Comparison of ENCODE assay signal across 9 cellular contexts in genomic region chr1:236759252-236759859, GRCh38. TPM values are rescaled to one million over a fixed set of nuclear protein-coding genes. Genes with fewer than 3 reads are reported as not detected.
DNase-seq lines count a peak whose midpoint lies in the region; ATAC-seq, FAIRE-seq and TF ChIP-seq lines count a peak whose summit lies in the region.
"Had no signal": no experiment of that assay in that cellular context is flagged by ENCODE, and none has a peak within 500 bp of the region (broad histone marks: within the 10 kb centered on the region; RNA-seq: fewer than 3 reads in every experiment).

No MANE protein-coding gene starts in this region.

- H3K27ac Mint-ChIP-seq in neural progenitor cell: no peak overlapping the region
- H3K27ac Mint-ChIP-seq: effector memory CD8-positive, alpha-beta T cell had no signal

- H4K20me1 ChIP-seq in neural progenitor cell (ENCODE audit: low read depth): no peaks in the 10 kb centered on the region

- H3K36me3 ChIP-seq in neural progenitor cell: no peaks in the 10 kb centered on the region

- no peaks in the 10 kb centered on the region for H3K27me3 Mint-ChIP-seq in neural progenitor cell (ENCODE audit: insufficient read depth, low read depth)

- DNase-seq in Right ventricle myocardium superior (no peak), left cardiac atrium (no peak), RCC 7860 (ENCODE audit: low spot score) (peak; percentile 50), epithelial cell of proximal tubule (ENCODE audit: low read depth) (no peak), neural progenitor cell (ENCODE audit: low spot score) (peak; percentile 73)
- DNase-seq in activated naive CD4-positive, alpha-beta T cell treated with anti-CD3 and anti-CD28 coated beads, Interleukin-2, amount 50 U/mL, for 16 hours: no peak

- no peak overlapping the region for H3K27ac ChIP-seq in neural progenitor cell

- H3K4me1 ChIP-seq in neural progenitor cell: no peaks in the 10 kb centered on the region

- peak; percentile 14 for ATAC-seq in Right ventricle myocardium superior (ENCODE audit: poor library complexity)
- no peak for ATAC-seq in left cardiac atrium
- peak; percentile 51 for ATAC-seq in HG02798 (IDR thresholded peaks at IDR 0.05; ENCODE audit: poor library complexity, unreplicated experiment)
- ATAC-seq in HG02981 (IDR thresholded peaks at IDR 0.05; ENCODE audit: unreplicated experiment): no peak
- ATAC-seq: effector memory CD8-positive, alpha-beta T cell had no signal

- no peaks in the 10 kb centered on the region for H3K36me3 Mint-ChIP-seq in neural progenitor cell

- no peaks in the 10 kb centered on the region for H3K4me1 Mint-ChIP-seq in neural progenitor cell

- H3K9me3 Mint-ChIP-seq in neural progenitor cell: no peaks in the 10 kb centered on the region
- H3K9me3 Mint-ChIP-seq: effector memory CD8-positive, alpha-beta T cell had no signal

- FAIRE-seq in RCC 7860 (lab: Jason Lieb, UNC): peak; percentile 52

- no peak overlapping the region for H3K9ac ChIP-seq in neural progenitor cell

- H3F3A ChIP-seq in neural progenitor cell (ENCODE audit: low read depth): no peaks in the 10 kb centered on the region

- H3K4me3 Mint-ChIP-seq in neural progenitor cell: no peak overlapping the region
- H3K4me3 Mint-ChIP-seq: effector memory CD8-positive, alpha-beta T cell had no signal

- H3K79me2 ChIP-seq in neural progenitor cell (ENCODE audit: low read depth): no peaks in the 10 kb centered on the region

- H3K9me3 ChIP-seq in neural progenitor cell (ENCODE audit: low read depth): no peaks in the 10 kb centered on the region

- intact Hi-C loops in Right ventricle myocardium superior (cut with DNase I) (no loop called here), left cardiac atrium (cut with DNase I) (loop anchor here in 1 of 2 donors (10.0 kb wide), 2 partner anchors 145 to 625 kb away; no protein-coding TSS in a partner anchor)

- H3K4me2 ChIP-seq in neural progenitor cell: no peak overlapping the region

- peak overlapping the region; percentile 89 for H2AFZ ChIP-seq in neural progenitor cell (replicated peaks)

- TF ChIP-seq CTCF in epithelial cell of proximal tubule (conservative IDR thresholded peaks at IDR 0.05; ENCODE audit: low read depth, low read length) (peak; percentile 76), neural progenitor cell (IDR thresholded peaks at IDR 0.05) (peak; percentile 80)

- no peaks in the 10 kb centered on the region for H3K27me3 ChIP-seq in neural progenitor cell

- H3K4me3 ChIP-seq in epithelial cell of proximal tubule (ENCODE audit: low read depth, low read length) (no peak overlapping the region), neural progenitor cell (no peak overlapping the region)

RNA-seq across cellular contexts. Expression of gene MTR, which starts 35.7 kb away (rescaled TPM):
- total RNA-seq in Right ventricle myocardium superior (47.2 TPM), left cardiac atrium (10 to 100 TPM; 33.4 to 44.7 TPM), epithelial cell of proximal tubule (13.7 and 18.3 TPM in 2 replicates), neural progenitor cell (ENCODE audit: low replicate concordance) (19.7 and 27.3 TPM in 2 replicates)

Comparison
In these comparisons a context has a peak if more than half of its experiments do, and no peak if none do; other contexts are left out.
1. ATAC-seq: peak in Right ventricle myocardium superior (single experiment) and HG02798 (single experiment); none in left cardiac atrium (0 of 2) and HG02981 (single experiment).
2. DNase-seq: peak in RCC 7860 (single experiment) and neural progenitor cell (single experiment); none in Right ventricle myocardium superior (single experiment), left cardiac atrium (single experiment), epithelial cell of proximal tubule (single experiment) and activated naive CD4-positive, alpha-beta T cell treated with anti-CD3 and anti-CD28 coated beads, Interleukin-2, amount 50 U/mL, for 16 hours (single experiment).